In genomic region chr6:2661651-2662050, GRCh38 we compare ENCODE assay signal across 30 cellular contexts.
"Had no signal": no experiment of that assay in that cellular context is flagged by ENCODE, and none has a peak within 500 bp of the region (broad histone marks: within the 10 kb centered on the region; RNA-seq: fewer than 3 reads in every experiment).

No MANE protein-coding gene starts in this region.

- H3K27me3 ChIP-seq: neural progenitor cell, ovary, right lobe of liver, sigmoid colon, suprapubic skin, testis, tibial artery, transverse colon, upper lobe of right lung, uterus had no signal

- H3K36me3 ChIP-seq: neural progenitor cell, ovary, right lobe of liver, sigmoid colon, suprapubic skin, tibial artery, transverse colon, upper lobe of right lung, uterus had no signal

- H3K27ac ChIP-seq: neural progenitor cell, ovary, parathyroid adenoma, psoas muscle, right lobe of liver, sigmoid colon, suprapubic skin, testis, tibial artery, transverse colon, upper lobe of right lung, uterus had no signal

- H3K9ac ChIP-seq: neural progenitor cell, parathyroid adenoma had no signal

- H3K4me3 ChIP-seq: neural progenitor cell, ovary, psoas muscle, right lobe of liver, sigmoid colon, suprapubic skin, testis, tibial artery, transverse colon, upper lobe of right lung, uterus had no signal

- H3K9me3 Mint-ChIP-seq: natural killer cell, nephron had no signal

- DNase-seq: naive B cell; natural killer cell; occipital lobe; ovary; posterior cingulate gyrus; psoas muscle; right cardiac atrium; right lobe of liver; sigmoid colon; small intestine; stimulated activated CD4-positive, alpha-beta T cell treated with anti-CD3 and anti-CD28 coated beads, Interleukin-15, amount 100 ng/mL, for 24 hours; stimulated activated CD4-positive, alpha-beta T cell treated with anti-CD3 and anti-CD28 coated beads, Interleukin-2, amount 100 ng/mL, for 24 hours; stimulated activated CD4-positive, alpha-beta T cell treated with anti-CD3 and anti-CD28 coated beads, Interleukin-4, amount 100 ng/mL, for 1 hour; stimulated activated CD4-positive, alpha-beta T cell treated with anti-CD3 and anti-CD28 coated beads, Interleukin-4, amount 100 ng/mL, for 4 hours; stimulated activated CD8-positive, alpha-beta memory T cell treated with anti-CD3 and anti-CD28 coated beads, Interleukin-4, amount 100 ng/mL, for 48 hours; stimulated activated naive CD4-positive, alpha-beta T cell; stimulated activated naive CD8-positive, alpha-beta T cell treated with anti-CD3 and anti-CD28 coated beads, Interleukin-15, amount 100 ng/mL, for 72 hours; stimulated activated naive CD8-positive, alpha-beta T cell treated with anti-CD3 and anti-CD28 coated beads, Interleukin-15, Interleukin-2, amounts not matched to agents 100 U/mL and 50 U/mL, for 24 hours; substantia nigra; testis; tibial artery; transverse colon; upper lobe of right lung; uterus had no signal

- H3K36me3 Mint-ChIP-seq: naive B cell, natural killer cell, neural progenitor cell, type B pancreatic cell had no signal

- FAIRE-seq: small intestine had no signal

- ATAC-seq: natural killer cell; psoas muscle; right cardiac atrium; right lobe of liver; stimulated activated naive CD8-positive, alpha-beta T cell treated with anti-CD3 and anti-CD28 coated beads, Interleukin-15, amount 100 ng/mL, for 72 hours; stimulated activated naive CD8-positive, alpha-beta T cell treated with anti-CD3 and anti-CD28 coated beads, Interleukin-15, Interleukin-2, amounts not matched to agents 100 U/mL and 50 U/mL, for 24 hours; upper lobe of right lung had no signal

- H3K9me3 ChIP-seq: ovary, psoas muscle, right lobe of liver, sigmoid colon, suprapubic skin, testis, tibial artery, transverse colon, upper lobe of right lung, uterus had no signal

- H3K27ac Mint-ChIP-seq: natural killer cell, nephron, neural progenitor cell, progenitor cell of endocrine pancreas, type B pancreatic cell had no signal

- H3K4me1 ChIP-seq: parathyroid adenoma, right lobe of liver, sigmoid colon, suprapubic skin, testis, transverse colon, upper lobe of right lung, uterus had no signal

- H3K4me2 ChIP-seq: neural progenitor cell had no signal

- H3K4me3 Mint-ChIP-seq: natural killer cell; nephron; neural progenitor cell; stimulated activated naive CD8-positive, alpha-beta T cell treated with anti-CD3 and anti-CD28 coated beads, Interleukin-15, amount 100 ng/mL, for 72 hours; type B pancreatic cell had no signal

- H3K27me3 Mint-ChIP-seq: type B pancreatic cell had no signal
